ENCODE assay signal across 3 cellular contexts in the genomic region with DNA sequence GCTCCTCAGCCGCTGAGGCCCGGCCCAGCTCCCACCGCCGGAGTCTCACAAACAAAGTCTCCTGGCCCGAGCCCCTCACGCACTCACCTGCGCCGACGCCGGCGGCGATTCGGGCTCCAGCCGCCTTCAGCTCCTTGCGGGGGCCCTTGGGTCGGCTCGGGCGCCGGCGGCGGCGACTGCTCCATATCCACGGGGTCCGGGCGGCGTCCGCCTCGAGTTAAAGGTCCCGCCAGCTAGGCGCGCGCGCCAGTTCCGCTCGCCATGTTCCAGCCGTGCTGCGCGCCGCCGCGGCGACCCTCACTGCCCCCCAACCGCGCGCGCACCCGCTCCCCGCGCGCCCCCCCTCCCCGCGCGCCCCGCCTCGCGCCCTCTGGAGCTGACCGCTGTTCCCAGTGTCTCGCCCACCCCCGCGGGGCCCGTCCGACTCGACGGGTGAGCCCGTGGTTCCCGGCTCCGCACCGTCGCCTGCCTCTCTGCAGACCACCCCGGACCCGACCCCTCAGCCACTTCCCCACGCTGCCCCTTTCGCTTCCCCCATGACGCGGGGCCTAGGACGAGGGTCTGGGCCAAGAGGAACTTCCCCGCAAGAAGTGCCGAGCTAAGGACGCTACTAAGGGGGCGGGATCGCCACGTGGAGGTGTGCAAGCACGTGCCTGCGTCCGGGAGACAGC.
TF ChIP-seq lines count a peak whose summit lies in the region.

No MANE protein-coding gene starts in this region.

TF ChIP-seq in SK-N-SH, 30 proteins besides CTCF, POLR2A, EP300 and RAD21 (continued from another document):
- TF ChIP-seq, protein P1, sequence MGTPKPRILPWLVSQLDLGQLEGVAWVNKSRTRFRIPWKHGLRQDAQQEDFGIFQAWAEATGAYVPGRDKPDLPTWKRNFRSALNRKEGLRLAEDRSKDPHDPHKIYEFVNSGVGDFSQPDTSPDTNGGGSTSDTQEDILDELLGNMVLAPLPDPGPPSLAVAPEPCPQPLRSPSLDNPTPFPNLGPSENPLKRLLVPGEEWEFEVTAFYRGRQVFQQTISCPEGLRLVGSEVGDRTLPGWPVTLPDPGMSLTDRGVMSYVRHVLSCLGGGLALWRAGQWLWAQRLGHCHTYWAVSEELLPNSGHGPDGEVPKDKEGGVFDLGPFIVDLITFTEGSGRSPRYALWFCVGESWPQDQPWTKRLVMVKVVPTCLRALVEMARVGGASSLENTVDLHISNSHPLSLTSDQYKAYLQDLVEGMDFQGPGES (IDR thresholded peaks at IDR 0.05; ENCODE audit: low read depth, low read length): no peak
- TF ChIP-seq NFIC (IDR thresholded peaks at IDR 0.05; ENCODE audit: borderline replicate concordance) (no peak), POLR2AphosphoS5 (IDR thresholded peaks at IDR 0.05; ENCODE audit: low read depth, low read length) (no peak)
TF ChIP-seq in SK-N-SH: peak in this region for 0.

TF ChIP-seq in SK-N-SH treated with all-trans-retinoic acid at 6 μM for 48 hours, 23 proteins besides CTCF, POLR2A, EP300 and RAD21 (continued from another document):
- TF ChIP-seq, protein P2, sequence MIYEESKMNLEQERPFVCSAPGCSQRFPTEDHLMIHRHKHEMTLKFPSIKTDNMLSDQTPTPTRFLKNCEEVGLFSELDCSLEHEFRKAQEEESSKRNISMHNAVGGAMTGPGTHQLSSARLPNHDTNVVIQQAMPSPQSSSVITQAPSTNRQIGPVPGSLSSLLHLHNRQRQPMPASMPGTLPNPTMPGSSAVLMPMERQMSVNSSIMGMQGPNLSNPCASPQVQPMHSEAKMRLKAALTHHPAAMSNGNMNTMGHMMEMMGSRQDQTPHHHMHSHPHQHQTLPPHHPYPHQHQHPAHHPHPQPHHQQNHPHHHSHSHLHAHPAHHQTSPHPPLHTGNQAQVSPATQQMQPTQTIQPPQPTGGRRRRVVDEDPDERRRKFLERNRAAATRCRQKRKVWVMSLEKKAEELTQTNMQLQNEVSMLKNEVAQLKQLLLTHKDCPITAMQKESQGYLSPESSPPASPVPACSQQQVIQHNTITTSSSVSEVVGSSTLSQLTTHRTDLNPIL (CRISPR knock-in tag; IDR thresholded peaks at IDR 0.05; ENCODE audit: low read depth): no peak
- no peak for TF ChIP-seq ESRRG (CRISPR knock-in tag; IDR thresholded peaks at IDR 0.05)
TF ChIP-seq in SK-N-SH treated with all-trans-retinoic acid at 6 μM for 48 hours: peak in this region for 0.

TF ChIP-seq in K562, 482 proteins besides CTCF, POLR2A, EP300 and RAD21 (continued from another document):
- TF ChIP-seq, protein P3, sequence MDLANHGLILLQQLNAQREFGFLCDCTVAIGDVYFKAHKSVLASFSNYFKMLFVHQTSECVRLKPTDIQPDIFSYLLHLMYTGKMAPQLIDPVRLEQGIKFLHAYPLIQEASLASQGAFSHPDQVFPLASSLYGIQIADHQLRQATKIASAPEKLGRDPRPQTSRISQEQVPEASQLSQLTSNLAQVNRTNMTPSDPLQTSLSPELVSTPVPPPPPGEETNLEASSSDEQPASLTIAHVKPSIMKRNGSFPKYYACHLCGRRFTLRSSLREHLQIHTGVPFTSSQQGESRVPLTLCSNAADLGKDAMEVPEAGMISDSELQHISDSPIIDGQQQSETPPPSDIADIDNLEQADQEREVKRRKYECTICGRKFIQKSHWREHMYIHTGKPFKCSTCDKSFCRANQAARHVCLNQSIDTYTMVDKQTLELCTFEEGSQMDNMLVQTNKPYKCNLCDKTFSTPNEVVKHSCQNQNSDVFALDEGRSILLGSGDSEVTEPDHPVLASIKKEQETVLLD (IDR thresholded peaks at IDR 0.05): no peak
- TF ChIP-seq, protein P4, sequence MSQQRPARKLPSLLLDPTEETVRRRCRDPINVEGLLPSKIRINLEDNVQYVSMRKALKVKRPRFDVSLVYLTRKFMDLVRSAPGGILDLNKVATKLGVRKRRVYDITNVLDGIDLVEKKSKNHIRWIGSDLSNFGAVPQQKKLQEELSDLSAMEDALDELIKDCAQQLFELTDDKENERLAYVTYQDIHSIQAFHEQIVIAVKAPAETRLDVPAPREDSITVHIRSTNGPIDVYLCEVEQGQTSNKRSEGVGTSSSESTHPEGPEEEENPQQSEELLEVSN (IDR thresholded peaks at IDR 0.05; ENCODE audit: borderline replicate concordance in 1 of 2, extremely low read depth in 1 of 2, insufficient read depth in 1 of 2, insufficient read length in 1 of 2, low read depth in 1 of 2, low read length in 1 of 2, poor library complexity in 1 of 2, severe bottlenecking in 1 of 2): peak in 1 of 2 experiments; percentile 60
- TF ChIP-seq SIN3A (IDR thresholded peaks at IDR 0.05; ENCODE audit: borderline replicate concordance in 2 of 2, control insufficient read depth in 1 of 2, low read depth in 2 of 2, low read length in 2 of 2): no peak
- no peak for TF ChIP-seq MAFK (IDR thresholded peaks at IDR 0.05; ENCODE audit: low read length)
